ENCODE assay signal across 11 cellular contexts in the genomic region with DNA sequence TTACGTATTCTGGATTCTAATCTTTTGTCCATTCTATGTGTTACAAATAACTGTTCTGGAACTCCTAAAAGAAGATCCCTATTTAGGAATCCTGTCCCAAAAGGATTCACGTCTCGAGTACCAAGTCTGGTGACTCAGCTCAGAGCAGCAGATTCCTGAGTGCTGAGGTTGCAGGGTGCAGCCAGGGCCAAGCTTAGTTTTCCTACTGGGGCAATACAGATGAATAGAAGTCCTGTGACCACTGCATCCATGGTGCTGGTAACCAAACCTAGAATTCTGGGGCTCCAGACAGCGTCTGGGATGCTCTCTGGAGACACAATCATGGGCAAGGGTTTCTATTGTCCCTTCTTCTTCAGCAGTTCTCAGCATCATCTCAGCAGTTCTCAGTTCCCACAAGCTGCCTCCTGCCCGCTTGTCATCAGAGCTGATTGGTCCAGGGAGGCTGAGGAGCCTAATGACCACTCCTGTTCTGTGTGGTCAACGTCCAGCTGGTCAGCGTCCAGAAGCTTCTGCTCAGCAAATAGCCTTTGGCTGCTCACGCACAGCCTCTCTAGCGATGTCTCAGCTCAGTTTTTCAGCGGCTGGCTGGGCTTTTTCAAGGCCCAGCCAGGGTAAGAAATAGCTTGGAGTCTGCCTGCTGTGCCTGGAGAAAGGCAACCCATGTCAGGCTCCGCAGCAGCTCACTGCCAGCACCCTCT. TPM values are rescaled to one million over a fixed set of nuclear protein-coding genes. Genes with fewer than 3 reads are reported as not detected.
DNase-seq lines count a peak whose midpoint lies in the region; ATAC-seq and TF ChIP-seq lines count a peak whose summit lies in the region.
"Had no signal": no experiment of that assay in that cellular context is flagged by ENCODE, and none has a peak within 500 bp of the region (broad histone marks: within the 10 kb centered on the region; RNA-seq: fewer than 3 reads in every experiment).

No MANE protein-coding gene starts in this region.

- POLR2A ChIA-PET in Caco-2 (lab: Charles Lee): no interaction called here

- no peak for TF ChIP-seq CTCF in esophagus squamous epithelium (IDR thresholded peaks at IDR 0.05)
- TF ChIP-seq CTCF in Caco-2 (IDR thresholded peaks at IDR 0.05; ENCODE audit: insufficient read depth in 1 of 2, low read depth in 1 of 2, low read length in 1 of 2, severe bottlenecking in 1 of 2, unreplicated experiment in 1 of 2): no peak
- no peak for TF ChIP-seq CTCF in colonic mucosa (IDR thresholded peaks at IDR 0.05)

- intact Hi-C loops in esophagus squamous epithelium (cut with DNase I): no loop called here
- intact Hi-C loops in Caco-2 (cut with micrococcal nuclease; ENCODE audit: unreplicated experiment): no loop called here
- intact Hi-C loops in colonic mucosa (cut with DNase I): no loop called here

- DNase-seq in AG08396 (ENCODE audit: low spot score) (peak; percentile 88), NT2/D1 (ENCODE audit: low read depth, low spot score) (peak; percentile 54), esophagus squamous epithelium (lab: John Stamatoyannopoulos, UW) (no peak), mesenteric fat pad (ENCODE audit: low spot score) (peak; percentile 82), NCI-H82 (lab: John Stamatoyannopoulos, UW) (no peak), Caco-2 (no peak), colonic mucosa (no peak)

- no peak overlapping the region for H3K27ac Mint-ChIP-seq in Caco-2 (ENCODE audit: unreplicated experiment)

- H3K36me3 Mint-ChIP-seq in Caco-2 (ENCODE audit: insufficient read depth, unreplicated experiment): no peaks in the 10 kb centered on the region

- no peaks in the 10 kb centered on the region for H3K9me3 ChIP-seq in NT2/D1 (ENCODE audit: insufficient read depth, low read length)
- no peaks in the 10 kb centered on the region for H3K9me3 ChIP-seq in esophagus squamous epithelium
- H3K9me3 ChIP-seq in Caco-2: no peaks in the 10 kb centered on the region
- no peaks in the 10 kb centered on the region for H3K9me3 ChIP-seq in colonic mucosa

- peaks cover 7% of the 10 kb centered on the region for H3K4me1 Mint-ChIP-seq in Caco-2 (ENCODE audit: low read depth, unreplicated experiment)

- BruUV-seq in Caco-2 (replicated peaks; lab: Mats Ljungman, UMichigan): no TSS peak

- CTCF ChIA-PET in Caco-2 (lab: Charles Lee): no interaction called here

- H3K4me1 ChIP-seq in NT2/D1 (ENCODE audit: insufficient read depth, insufficient read length) (peaks cover 7% of the 10 kb centered on the region), esophagus squamous epithelium (peaks cover 0 to 6% (median 5%) of the 10 kb centered on the region in 3 donors), Caco-2 (no peaks in the 10 kb centered on the region), colonic mucosa (no peaks in the 10 kb centered on the region)

- H3K27me3 ChIP-seq in NT2/D1 (ENCODE audit: insufficient read depth, insufficient read length) (no peaks in the 10 kb centered on the region), esophagus squamous epithelium (no peaks in the 10 kb centered on the region), Caco-2 (replicated peaks; ENCODE audit: control insufficient read depth, insufficient read depth, low read length) (no peaks in the 10 kb centered on the region), colonic mucosa (no peaks in the 10 kb centered on the region)

- peaks cover 5% of the 10 kb centered on the region for H3K27me3 Mint-ChIP-seq in Caco-2 (ENCODE audit: insufficient read depth, unreplicated experiment)

- WGBS in esophagus squamous epithelium, 2 donors: 44 to 71% methylated on average over 7 to 9 of the region's 11 CpGs

- no peak overlapping the region for H3K4me3 Mint-ChIP-seq in Caco-2 (ENCODE audit: unreplicated experiment)

- H3K9me3 Mint-ChIP-seq in Caco-2 (ENCODE audit: unreplicated experiment): no peaks in the 10 kb centered on the region

- H3K9ac ChIP-seq in NT2/D1 (ENCODE audit: insufficient read length, low read depth) (no peak overlapping the region), colonic mucosa (ENCODE audit: low read depth in 2 of 2, low read length in 2 of 2) (no peak overlapping the region)

- H3K27ac ChIP-seq in esophagus squamous epithelium: peak overlapping the region in 3 of 4 donors; percentile 45 to 80 (median 52)
- H3K27ac ChIP-seq in colonic mucosa: no peak overlapping the region

- no peak overlapping the region for H3K4me3 ChIP-seq in NT2/D1 (ENCODE audit: insufficient read length, low read depth)
- H3K4me3 ChIP-seq in esophagus squamous epithelium: no peak overlapping the region
- no peak overlapping the region for H3K4me3 ChIP-seq in Caco-2 (ENCODE audit: low read depth, low read length)
- no peak overlapping the region for H3K4me3 ChIP-seq in colonic mucosa

- no peaks in the 10 kb centered on the region for H3K36me3 ChIP-seq in NT2/D1 (ENCODE audit: insufficient read depth, insufficient read length, low read length)
- no peaks in the 10 kb centered on the region for H3K36me3 ChIP-seq in esophagus squamous epithelium
- no peaks in the 10 kb centered on the region for H3K36me3 ChIP-seq in Caco-2 (ENCODE audit: control insufficient read depth, insufficient read depth, low read length)
- no peaks in the 10 kb centered on the region for H3K36me3 ChIP-seq in colonic mucosa

- ATAC-seq in GM18867 (IDR thresholded peaks at IDR 0.05; ENCODE audit: unreplicated experiment): no peak

- TF ChIP-seq POLR2A in esophagus squamous epithelium (IDR thresholded peaks at IDR 0.05): no peak

RNA-seq across cellular contexts. Expression of gene C7orf33, which starts 50.4 kb away (rescaled TPM):
- total RNA-seq in esophagus squamous epithelium (not detected), mesenteric fat pad (not detected), Caco-2 (2022) (0.23 TPM in 1 of 2 replicates, not detected in the other), colonic mucosa (not detected)
- total RNA-seq: activated CD8-positive, alpha-beta memory T cell treated with anti-CD3 and anti-CD28 coated beads for 36 hours; liver; urinary bladder had no signal

Comparison
In these comparisons a context has a peak if more than half of its experiments do, and no peak if none do; other contexts are left out.
1. DNase-seq: peak in AG08396 (single experiment), NT2/D1 (single experiment) and mesenteric fat pad (single experiment); none in esophagus squamous epithelium (single experiment), NCI-H82 (single experiment), Caco-2 (0 of 2) and colonic mucosa (single experiment).